Comparison of ENCODE assay signal across 8 cellular contexts in the genomic region with DNA sequence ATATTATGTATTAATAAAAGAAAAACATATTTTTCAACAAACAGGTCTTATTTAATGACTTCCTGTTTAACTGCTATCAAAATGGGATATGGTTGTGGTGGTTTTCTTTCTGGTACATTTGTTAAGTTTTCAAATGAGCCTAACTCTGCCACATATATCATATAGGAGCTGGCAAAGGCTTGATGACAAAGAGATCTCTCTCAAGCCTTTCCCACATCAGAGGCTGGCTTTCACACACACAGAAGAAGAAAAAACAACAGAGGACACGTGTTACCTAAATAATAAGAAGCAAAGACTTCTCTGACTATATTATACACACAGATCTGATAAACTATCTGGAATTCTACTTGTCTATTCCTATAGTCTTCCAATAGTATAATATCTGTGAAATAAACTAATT.
"Had no signal": no experiment of that assay in that cellular context is flagged by ENCODE, and none has a peak within 500 bp of the region (broad histone marks: within the 10 kb centered on the region; RNA-seq: fewer than 3 reads in every experiment).

No MANE protein-coding gene starts in this region.

- H3K27me3 ChIP-seq: brain microvascular endothelial cell, hepatocyte had no signal

- H3K4me3 Mint-ChIP-seq: activated B cell treated with CpG ODN at 0.5 μM for 24 hours, endodermal cell, type B pancreatic cell had no signal

- H3K27me3 Mint-ChIP-seq: activated B cell treated with CpG ODN at 0.5 μM for 24 hours, type B pancreatic cell had no signal

- H3K4me1 Mint-ChIP-seq: activated B cell treated with CpG ODN at 0.5 μM for 24 hours, endodermal cell had no signal

- H3K27ac ChIP-seq: brain microvascular endothelial cell, hepatocyte had no signal

- H3K4me3 ChIP-seq: hepatocyte had no signal

- DNase-seq: activated B cell treated with CpG ODN at 0.5 μM for 24 hours, amygdala, brain microvascular endothelial cell, dermis blood vessel endothelial cell, endodermal cell, erythroblast had no signal

- H3K27ac Mint-ChIP-seq: activated B cell treated with CpG ODN at 0.5 μM for 24 hours, endodermal cell, type B pancreatic cell had no signal
